In the genomic region with DNA sequence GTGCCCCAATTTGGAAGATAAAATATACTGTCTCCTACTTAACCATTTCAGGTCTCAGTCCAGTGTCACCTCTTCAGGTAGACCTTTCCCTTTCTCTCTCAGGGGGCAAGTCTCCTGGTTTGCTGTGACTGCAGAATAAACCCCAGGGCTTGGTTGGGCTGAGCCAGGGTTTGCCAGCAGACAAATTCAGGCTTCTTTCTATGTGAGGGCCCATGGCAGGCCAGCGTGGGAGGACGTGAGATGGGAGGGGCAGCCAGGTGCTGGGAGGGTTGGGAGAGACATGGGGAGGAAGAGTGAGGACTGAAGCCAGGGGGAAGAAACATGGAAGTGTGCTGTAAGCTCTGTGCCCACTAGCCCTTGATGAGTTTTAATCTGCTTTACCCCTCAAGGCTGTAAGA, we compare ENCODE assay signal across 22 cellular contexts.
DNase-seq lines count a peak whose midpoint lies in the region; ATAC-seq, FAIRE-seq and TF ChIP-seq lines count a peak whose summit lies in the region.
"Had no signal": no experiment of that assay in that cellular context is flagged by ENCODE, and none has a peak within 500 bp of the region (broad histone marks: within the 10 kb centered on the region; RNA-seq: fewer than 3 reads in every experiment).

No MANE protein-coding gene starts in this region.

- peaks cover 9% of the 10 kb centered on the region for H3K79me1 ChIP-seq in H1 (ENCODE audit: low read depth, low read length)

- H3K4me2 ChIP-seq in H1 (ENCODE audit: insufficient read depth in 1 of 2, low read depth in 2 of 2, low read length in 2 of 2) (no peak overlapping the region), neural progenitor cell (no peak overlapping the region)

- TF ChIP-seq CTCF in Calu3 (IDR thresholded peaks at IDR 0.05; ENCODE audit: unreplicated experiment) (no peak), H1 (IDR thresholded peaks at IDR 0.05; ENCODE audit: control extremely low read depth in 1 of 3, insufficient read depth in 1 of 3, low read depth in 1 of 3, low read length in 3 of 3) (no peak), neural progenitor cell (IDR thresholded peaks at IDR 0.05) (no peak), GM10266 (IDR thresholded peaks at IDR 0.05; ENCODE audit: control insufficient read depth, insufficient read depth, low read depth, missing control alignments) (no peak)

- no peaks in the 10 kb centered on the region for H3K27me3 Mint-ChIP-seq in Calu3 (ENCODE audit: unreplicated experiment)
- H3K27me3 Mint-ChIP-seq in neural progenitor cell (ENCODE audit: insufficient read depth, low read depth): no peaks in the 10 kb centered on the region
- H3K27me3 Mint-ChIP-seq in activated T-cell treated with anti-CD3 and anti-CD28 coated beads, Interleukin-2, amount 50 U/mL, for 24 hours: no peaks in the 10 kb centered on the region
- H3K27me3 Mint-ChIP-seq: dendritic cell treated with granulocyte-macrophage colony-stimulating factor and Interleukin-4, amounts not matched to agents 40 ng/mL and 50 ng/mL, for 4 days had no signal

- H3K4me3 ChIP-seq in H1 (ENCODE audit: extremely low read depth in 1 of 4, insufficient read depth in 2 of 4, low read depth in 3 of 4, low read length in 4 of 4) (no peak overlapping the region), neural progenitor cell (no peak overlapping the region)
- H3K4me3 ChIP-seq: thoracic aorta had no signal

- FAIRE-seq in H1 (lab: Jason Lieb, UNC): peak; percentile 24
- FAIRE-seq: bronchial epithelial cell had no signal

- H3K4me1 Mint-ChIP-seq in Calu3 (ENCODE audit: low read depth, unreplicated experiment): peaks cover 73% of the 10 kb centered on the region
- H3K4me1 Mint-ChIP-seq in neural progenitor cell: peaks cover 17% of the 10 kb centered on the region
- no peaks in the 10 kb centered on the region for H3K4me1 Mint-ChIP-seq in activated T-cell treated with anti-CD3 and anti-CD28 coated beads, Interleukin-2, amount 50 U/mL, for 24 hours (ENCODE audit: low read depth)
- H3K4me1 Mint-ChIP-seq: naive thymus-derived CD8-positive, alpha-beta T cell; stimulated activated effector memory CD8-positive, alpha-beta T cell treated with anti-CD3 and anti-CD28 coated beads, Interleukin-12 subunit alpha, Interleukin-12 subunit beta, amount 100 ng/mL, for 72 hours had no signal

- no peak overlapping the region for H3K23ac ChIP-seq in H1 (ENCODE audit: insufficient read length)

- TF ChIP-seq EP300 in H1 (IDR thresholded peaks at IDR 0.05; ENCODE audit: borderline replicate concordance in 1 of 2, low read depth in 2 of 2, low read length in 2 of 2): no peak

- no peak for ATAC-seq in activated naive CD4-positive, alpha-beta T cell treated with anti-CD3 and anti-CD28 coated beads, Interleukin-2, amount 50 U/mL, for 72 hours
- ATAC-seq: naive thymus-derived CD8-positive, alpha-beta T cell; stimulated activated effector memory CD8-positive, alpha-beta T cell treated with anti-CD3 and anti-CD28 coated beads, Interleukin-12 subunit alpha, Interleukin-12 subunit beta, amount 100 ng/mL, for 72 hours had no signal

- no peak overlapping the region for H4K8ac ChIP-seq in H1 (ENCODE audit: extremely low read depth, insufficient read depth, low read length)

- POLR2A ChIA-PET in H1 (lab: Charles Lee; ENCODE audit: partially characterized antibody): interaction anchor here (0.6 to 1.5 kb wide), 3 partner anchors 15 to 273 kb away, joined by 3 to 4 read pairs (median 4); no protein-coding TSS in a partner anchor

- CTCF ChIA-PET in Calu3 (lab: Charles Lee): no interaction called here
- CTCF ChIA-PET in H1 (lab: Charles Lee; ENCODE audit: partially characterized antibody): interaction anchor here (0.8 kb wide), 1 partner anchor 14 kb away, joined by 3 read pairs; no protein-coding TSS in a partner anchor

- H3K27ac ChIP-seq in H1 (ENCODE audit: low read depth, low read length) (no peak overlapping the region), neural progenitor cell (peak overlapping the region; percentile 63)
- H3K27ac ChIP-seq: C4-2B had no signal

- H3K4me1 ChIP-seq in H1 (replicated peaks in 1 of 4; ENCODE audit: control insufficient read depth in 3 of 4, insufficient read depth in 4 of 4, low read length in 3 of 4) (peaks cover 10 to 22% (median 18%) of the 10 kb centered on the region in 4 experiments; a peak in 6 of 7 replicates), neural progenitor cell (peaks cover 19% of the 10 kb centered on the region)

- no peak overlapping the region for H2BK120ac ChIP-seq in H1 (replicated peaks; ENCODE audit: low read depth, low read length)

- peaks cover 6% of the 10 kb centered on the region for H3K36me3 Mint-ChIP-seq in Calu3 (ENCODE audit: insufficient read depth, unreplicated experiment)
- no peaks in the 10 kb centered on the region for H3K36me3 Mint-ChIP-seq in neural progenitor cell
- H3K36me3 Mint-ChIP-seq in activated naive CD4-positive, alpha-beta T cell treated with anti-CD3 and anti-CD28 coated beads, Interleukin-2, amount 50 U/mL, for 72 hours: no peaks in the 10 kb centered on the region
- H3K36me3 Mint-ChIP-seq in activated T-cell treated with anti-CD3 and anti-CD28 coated beads, Interleukin-2, amount 50 U/mL, for 24 hours (ENCODE audit: low read depth): no peaks in the 10 kb centered on the region
- H3K36me3 Mint-ChIP-seq: naive thymus-derived CD8-positive, alpha-beta T cell; stimulated activated effector memory CD8-positive, alpha-beta T cell treated with anti-CD3 and anti-CD28 coated beads, Interleukin-12 subunit alpha, Interleukin-12 subunit beta, amount 100 ng/mL, for 72 hours had no signal

- H3K27me3 ChIP-seq in H1 (replicated peaks in 1 of 4; ENCODE audit: control insufficient read depth in 3 of 4, extremely low read depth in 1 of 4, insufficient read depth in 3 of 4, low read length in 3 of 4) (no peaks in the 10 kb centered on the region), neural progenitor cell (no peaks in the 10 kb centered on the region)

- peak overlapping the region; percentile 27 for H3K4me3 Mint-ChIP-seq in Calu3 (ENCODE audit: low read depth, unreplicated experiment)
- H3K4me3 Mint-ChIP-seq in neural progenitor cell: no peak overlapping the region
- no peak overlapping the region for H3K4me3 Mint-ChIP-seq in activated T-cell treated with anti-CD3 and anti-CD28 coated beads, Interleukin-2, amount 50 U/mL, for 24 hours
- H3K4me3 Mint-ChIP-seq: dendritic cell treated with granulocyte-macrophage colony-stimulating factor and Interleukin-4, amounts not matched to agents 40 ng/mL and 50 ng/mL, for 4 days; naive thymus-derived CD8-positive, alpha-beta T cell; stimulated activated effector memory CD8-positive, alpha-beta T cell treated with anti-CD3 and anti-CD28 coated beads, Interleukin-12 subunit alpha, Interleukin-12 subunit beta, amount 100 ng/mL, for 72 hours; T-helper 1 cell treated with Interleukin-12 subunit alpha and Interleukin-12 subunit beta and Interleukin-4 antibody, amounts not matched to agents 30 μg/mL and 1 μg/mL, for 36 hours had no signal

- H2BK20ac ChIP-seq in H1 (ENCODE audit: low read length): no peak overlapping the region

- BruUV-seq in Calu3 (replicated peaks; lab: Mats Ljungman, UMichigan): no TSS peak

- H2BK12ac ChIP-seq in H1 (ENCODE audit: low read depth, low read length): no peak overlapping the region; the same call in 1 of the 2 replicates

- H4K91ac ChIP-seq in H1 (replicated peaks; ENCODE audit: insufficient read length, low read length): no peak overlapping the region

- no peak overlapping the region for H3K9ac ChIP-seq in H1 (replicated peaks in 1 of 4; ENCODE audit: extremely low read depth in 1 of 4, low read depth in 3 of 4, low read length in 3 of 4)
- H3K9ac ChIP-seq in neural progenitor cell: no peak overlapping the region

- H3F3A ChIP-seq in neural progenitor cell (ENCODE audit: low read depth): peaks cover 4% of the 10 kb centered on the region

- intact Hi-C loops in Calu3 (cut with micrococcal nuclease; ENCODE audit: unreplicated experiment) (no loop called here), head of caudate nucleus (cut with DNase I) (no loop called here)

- H2BK5ac ChIP-seq in H1 (ENCODE audit: low read depth, low read length): 0 out of 2 replicates have a peak overlapping the region, but pooled peaks have one; percentile 38

- H3K4ac ChIP-seq in H1 (replicated peaks; ENCODE audit: insufficient read length, low read depth, low read length): no peak overlapping the region

- H3K23me2 ChIP-seq in H1 (ENCODE audit: low read depth, low read length): no peaks in the 10 kb centered on the region

- H2AFZ ChIP-seq in H1 (ENCODE audit: low read length): no peak overlapping the region
- no peak overlapping the region for H2AFZ ChIP-seq in neural progenitor cell (replicated peaks)

- peaks cover 3 to 98% of the 10 kb centered on the region in 2 experiments for H3K79me2 ChIP-seq in H1 (ENCODE audit: control insufficient read depth in 1 of 2, insufficient read depth in 2 of 2, low read length in 2 of 2)
- peaks cover 79% of the 10 kb centered on the region for H3K79me2 ChIP-seq in neural progenitor cell (ENCODE audit: low read depth)

- TF ChIP-seq POLR2A in H1 (IDR thresholded peaks at IDR 0.05; ENCODE audit: control extremely low read depth in 1 of 2, low read depth in 2 of 2, low read length in 2 of 2): no peak

- H3K9me3 Mint-ChIP-seq in Calu3 (ENCODE audit: low read depth, unreplicated experiment) (no peaks in the 10 kb centered on the region), neural progenitor cell (no peaks in the 10 kb centered on the region)
- no peaks in the 10 kb centered on the region for H3K9me3 Mint-ChIP-seq in activated naive CD4-positive, alpha-beta T cell treated with anti-CD3 and anti-CD28 coated beads, Interleukin-2, amount 50 U/mL, for 72 hours
- no peaks in the 10 kb centered on the region for H3K9me3 Mint-ChIP-seq in activated T-cell treated with anti-CD3 and anti-CD28 coated beads, Interleukin-2, amount 50 U/mL, for 24 hours
- H3K9me3 Mint-ChIP-seq: dendritic cell treated with granulocyte-macrophage colony-stimulating factor and Interleukin-4, amounts not matched to agents 40 ng/mL and 50 ng/mL, for 4 days; naive thymus-derived CD8-positive, alpha-beta T cell; stimulated activated effector memory CD8-positive, alpha-beta T cell treated with anti-CD3 and anti-CD28 coated beads, Interleukin-12 subunit alpha, Interleukin-12 subunit beta, amount 100 ng/mL, for 72 hours; T-helper 1 cell treated with Interleukin-12 subunit alpha and Interleukin-12 subunit beta and Interleukin-4 antibody, amounts not matched to agents 30 μg/mL and 1 μg/mL, for 36 hours had no signal

- no peaks in the 10 kb centered on the region for H3K9me3 ChIP-seq in H1 (ENCODE audit: insufficient read depth in 2 of 2, low read depth in 1 of 2, low read length in 1 of 2)
- no peaks in the 10 kb centered on the region for H3K9me3 ChIP-seq in neural progenitor cell (ENCODE audit: low read depth)
- H3K9me3 ChIP-seq: thoracic aorta had no signal

- TF ChIP-seq RAD21 in H1 (IDR thresholded peaks at IDR 0.05 in 1 of 2, conservative IDR thresholded peaks at IDR 0.05 in 1 of 2; ENCODE audit: low read depth in 2 of 2, low read length in 2 of 2): no peak

- no peak overlapping the region for H4K5ac ChIP-seq in H1 (ENCODE audit: insufficient read length, low read depth, low read length)

- H3K18ac ChIP-seq in H1 (ENCODE audit: extremely low read depth, low read length): no peak overlapping the region

- 64% methylated on average over 2 of the region's 2 CpGs; no CpG with 5 or more reads in 1 of the 2 experiments for WGBS in H1 (ENCODE audit: extremely low coverage in 1 of 2, insufficient coverage in 1 of 2, insufficient read length in 1 of 2, insufficient replicate concordance in 2 of 2, low coverage in 1 of 2, low lambda C conversion rate in 2 of 2, missing lambda C conversion rate in 1 of 2), 2 experiments

- H3K14ac ChIP-seq in H1 (ENCODE audit: insufficient read length): no peak overlapping the region

- H2AK5ac ChIP-seq in H1 (ENCODE audit: low read depth, low read length): no peak overlapping the region; the same call in 1 of the 2 replicates

- no peaks in the 10 kb centered on the region for H3K36me3 ChIP-seq in H1 (ENCODE audit: control insufficient read depth in 2 of 4, insufficient read depth in 4 of 4, low read length in 3 of 4)
- no peaks in the 10 kb centered on the region for H3K36me3 ChIP-seq in neural progenitor cell
- H3K36me3 ChIP-seq: thoracic aorta had no signal

- H3K27ac Mint-ChIP-seq in Calu3 (ENCODE audit: unreplicated experiment) (peak overlapping the region; percentile 38), neural progenitor cell (no peak overlapping the region)
- peak overlapping the region in 1 of 2 donors; percentile 9 for H3K27ac Mint-ChIP-seq in activated naive CD4-positive, alpha-beta T cell treated with anti-CD3 and anti-CD28 coated beads, Interleukin-2, amount 50 U/mL, for 72 hours
- H3K27ac Mint-ChIP-seq in activated T-cell treated with anti-CD3 and anti-CD28 coated beads, Interleukin-2, amount 50 U/mL, for 24 hours: no peak overlapping the region
- H3K27ac Mint-ChIP-seq: dendritic cell treated with granulocyte-macrophage colony-stimulating factor and Interleukin-4, amounts not matched to agents 40 ng/mL and 50 ng/mL, for 4 days; stimulated activated effector memory CD8-positive, alpha-beta T cell treated with anti-CD3 and anti-CD28 coated beads, Interleukin-12 subunit alpha, Interleukin-12 subunit beta, amount 100 ng/mL, for 72 hours; T-helper 1 cell treated with Interleukin-12 subunit alpha and Interleukin-12 subunit beta and Interleukin-4 antibody, amounts not matched to agents 30 μg/mL and 1 μg/mL, for 36 hours had no signal

- no peak overlapping the region for H3K56ac ChIP-seq in H1 (replicated peaks; ENCODE audit: insufficient read length, low read depth, low read length)

- no peak for DNase-seq in Calu3
- DNase-seq in NCI-H226: peak; percentile 14
- no peak for DNase-seq in H1 (ENCODE audit: low read depth in 1 of 2, low spot score in 2 of 2)
- no peak for DNase-seq in neural progenitor cell (ENCODE audit: low spot score)
- no peak for DNase-seq in activated naive CD4-positive, alpha-beta T cell treated with anti-CD3 and anti-CD28 coated beads, Interleukin-2, amount 50 U/mL, for 72 hours (ENCODE audit: low spot score in 2 of 2)
- no peak for DNase-seq in activated T-cell treated with anti-CD3 and anti-CD28 coated beads, Interleukin-2, amount 50 U/mL, for 24 hours
- no peak for DNase-seq in head of caudate nucleus
- no peak for DNase-seq in GM10266 (ENCODE audit: extremely low spot score)
- DNase-seq: activated CD8-positive, alpha-beta memory T cell treated with anti-CD3 and anti-CD28 coated beads, Interleukin-2, amount 50 U/mL, for 48 hours; activated effector memory CD4-positive, alpha-beta T cell treated with Interleukin-2 at 50 U/mL for 16 hours; glutamatergic neuron; naive thymus-derived CD8-positive, alpha-beta T cell; NCI-H1417; NCI-H2107; NCI-H524; Right ventricle myocardium superior had no signal

- H2BK15ac ChIP-seq in H1 (ENCODE audit: low read length): no peak overlapping the region

- peaks cover 0 to 8% of the 10 kb centered on the region in 2 experiments for H4K20me1 ChIP-seq in H1 (replicated peaks in 1 of 2; ENCODE audit: control insufficient read depth in 1 of 2, insufficient read depth in 2 of 2, low read length in 2 of 2)
- peaks cover 18% of the 10 kb centered on the region for H4K20me1 ChIP-seq in neural progenitor cell (ENCODE audit: low read depth)
